Comparison of ENCODE assay signal across 25 cellular contexts in the genomic region with DNA sequence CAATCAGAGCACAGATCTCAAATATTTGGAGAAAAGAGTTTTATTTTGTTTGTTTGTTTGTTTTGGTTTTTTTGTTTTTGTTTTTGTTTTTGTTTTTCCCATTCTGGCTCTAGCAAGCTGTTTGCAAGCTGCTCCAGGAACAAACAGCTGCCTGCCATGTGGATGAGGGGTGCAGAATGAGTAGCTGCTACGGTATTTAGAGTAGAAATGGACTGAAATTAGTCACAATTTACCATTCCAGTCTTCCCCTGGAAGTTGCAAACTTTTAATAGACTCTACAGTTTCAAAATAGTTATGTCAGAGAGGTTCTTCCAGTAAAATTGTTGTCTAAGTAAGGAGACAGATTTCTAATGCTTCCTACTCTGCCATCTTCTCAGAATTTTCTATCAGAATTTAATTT. TPM values are rescaled to one million over a fixed set of nuclear protein-coding genes. Genes with fewer than 3 reads are reported as not detected.
"Had no signal": no experiment of that assay in that cellular context is flagged by ENCODE, and none has a peak within 500 bp of the region (broad histone marks: within the 10 kb centered on the region; RNA-seq: fewer than 3 reads in every experiment).

No MANE protein-coding gene starts in this region.

- FAIRE-seq: islet of Langerhans, TTC549, urothelium cell line had no signal

- H3K79me2 ChIP-seq: hepatocyte had no signal

- H3K27me3 ChIP-seq: breast epithelium, hepatocyte, right atrium auricular region, tibial nerve had no signal

- H3K36me3 ChIP-seq: breast epithelium, lower lobe of right lung, right atrium auricular region, tibial nerve had no signal

- H2AFZ ChIP-seq: hepatocyte had no signal

- H3K4me2 ChIP-seq: hepatocyte had no signal

- H3K4me3 ChIP-seq: breast epithelium, hepatocyte, lower lobe of right lung, right atrium auricular region, skin epidermis, tibial nerve had no signal

- H3K27ac ChIP-seq: breast epithelium, hepatocyte, lower lobe of right lung, right atrium auricular region, skin epidermis, tibial nerve had no signal

- H3K4me1 ChIP-seq: breast epithelium, lower lobe of right lung, right atrium auricular region, tibial nerve had no signal

- DNase-seq: activated CD4-positive, alpha-beta T cell treated with anti-CD3 and anti-CD28 coated beads for 36 hours; activated CD4-positive, alpha-beta T cell treated with anti-CD3 and anti-CD28 coated beads, Interleukin-2, amount 50 U/mL, for 48 hours; activated naive CD8-positive, alpha-beta T cell treated with anti-CD3 and anti-CD28 coated beads for 36 hours; cerebellar nuclear complex; effector CD4-positive, alpha-beta T cell; foreskin fibroblast; left cardiac atrium; lower lobe of right lung; nephron progenitor cell; stimulated activated naive CD8-positive, alpha-beta T cell treated with anti-CD3 and anti-CD28 coated beads, Interleukin-15, Interleukin-2, amounts not matched to agents 100 U/mL and 50 U/mL, for 24 hours; substantia nigra had no signal

RNA-seq across cellular contexts. Expression of gene TAS2R16, which starts 27.1 kb away (rescaled TPM):
- total RNA-seq: activated CD4-positive, alpha-beta T cell treated with anti-CD3 and anti-CD28 coated beads for 36 hours; activated naive CD8-positive, alpha-beta T cell treated with anti-CD3 and anti-CD28 coated beads for 36 hours; activated T-helper 1 cell treated with anti-CD3 and anti-CD28 coated beads, Interleukin-12 subunit alpha, Interleukin-12 subunit beta, Interleukin-2, Interleukin-4 antibody, amounts not matched to agents 30 ng/mL and 10 ng/mL and 1 ng/mL, durations not matched to agents 14 hours and 24 hours and 36 hours; breast epithelium; esophagus mucosa; hepatocyte; left cardiac atrium; lower lobe of right lung; mesothelial cell of epicardium; omental fat pad; progenitor cell of endocrine pancreas; right atrium auricular region; tibial nerve; WTC11 had no signal
- polyA plus RNA-seq: hepatocyte had no signal
